In the genomic region with DNA sequence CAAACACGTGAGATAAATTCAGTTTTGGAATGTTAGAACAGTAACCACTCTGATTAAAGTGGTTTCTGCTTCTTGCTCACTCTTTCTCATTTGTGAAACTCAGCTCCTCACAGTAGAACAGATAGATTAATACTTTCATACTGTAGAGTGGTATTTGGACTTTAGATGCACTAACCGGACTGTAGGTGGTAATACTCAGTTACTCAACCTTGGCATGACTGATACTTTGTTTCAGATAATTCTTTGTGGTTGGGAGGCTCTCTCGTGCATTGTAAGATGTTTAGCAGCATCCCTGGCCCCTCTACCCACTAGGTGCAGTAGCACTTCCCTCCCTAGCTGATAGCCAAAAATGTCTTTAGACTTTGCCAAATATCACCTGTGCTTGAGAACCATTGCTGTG, we compare ENCODE assay signal across 10 cellular contexts. TPM values are rescaled to one million over a fixed set of nuclear protein-coding genes. Genes with fewer than 3 reads are reported as not detected.
A peak's percentile ranks its signal among the peaks of the same experiment; 100 is the strongest.
DNase-seq lines count a peak whose midpoint lies in the region; ATAC-seq, FAIRE-seq and TF ChIP-seq lines count a peak whose summit lies in the region.
"Had no signal": no experiment of that assay in that cellular context is flagged by ENCODE, and none has a peak within 500 bp of the region (broad histone marks: within the 10 kb centered on the region; RNA-seq: fewer than 3 reads in every experiment).

No MANE protein-coding gene starts in this region.

- H2AFZ ChIP-seq in MM.1S (ENCODE audit: low read length): no peak overlapping the region

- no peaks in the 10 kb centered on the region for H4K20me1 ChIP-seq in MM.1S (ENCODE audit: insufficient read depth, low read length)

- H3K27me3 ChIP-seq in MM.1S (replicated peaks; ENCODE audit: insufficient read depth, low read length): no peaks in the 10 kb centered on the region
- H3K27me3 ChIP-seq in CD4-positive, alpha-beta T cell (ENCODE audit: control insufficient read depth, insufficient read depth, low read length): no peaks in the 10 kb centered on the region

- no peak for TF ChIP-seq CTCF in MM.1S (IDR thresholded peaks at IDR 0.05; ENCODE audit: low read length)
- no peak for TF ChIP-seq CTCF in CD4-positive, alpha-beta T cell (IDR thresholded peaks at IDR 0.05)

- H3K9me2 ChIP-seq in MM.1S (replicated peaks; ENCODE audit: insufficient read depth, low read length): no peaks in the 10 kb centered on the region

- H3K4me1 ChIP-seq in MM.1S (ENCODE audit: low read length): peaks cover 6% of the 10 kb centered on the region; the same call in 1 of the 2 replicates

- no peak overlapping the region for H3K9ac ChIP-seq in MM.1S (ENCODE audit: low read length)

- no peaks in the 10 kb centered on the region for H3K79me2 ChIP-seq in MM.1S (ENCODE audit: low read length)

- peak overlapping the region; percentile 31 to 60 for H3K4me3 Mint-ChIP-seq in activated T-cell treated with anti-CD3 and anti-CD28 coated beads, Interleukin-2, amount 50 U/mL, for 72 hours
- H3K4me3 Mint-ChIP-seq in stimulated activated memory B cell treated with anti-CD40 and anti-IgM and Interleukin-4, amounts not matched to agents 10 μg/mL and 1 μg/mL and 100 μg/mL, for 72 hours: no peak overlapping the region
- H3K4me3 Mint-ChIP-seq in CD4-positive, alpha-beta T cell: no peak overlapping the region

- peak in 1 of 2 donors; percentile 6 for DNase-seq in activated T-cell treated with anti-CD3 and anti-CD28 coated beads, Interleukin-2, amount 50 U/mL, for 72 hours
- no peak for DNase-seq in activated T-cell treated with anti-CD3 and anti-CD28 coated beads, Interleukin-2, amount 50 U/mL, for 48 hours
- DNase-seq in H54 (ENCODE audit: insufficient read length, low spot score) (no peak), MM.1S (peak; percentile 15), NOMO-1 (lab: John Stamatoyannopoulos, UW; ENCODE audit: unreplicated experiment in 2 of 2) (no peak)
- DNase-seq in activated effector memory CD4-positive, alpha-beta T cell treated with anti-CD3 and anti-CD28 coated beads, Interleukin-2, amount 50 U/mL, for 16 hours: no peak
- DNase-seq in CD4-positive, alpha-beta T cell: no peak
- DNase-seq: AML-193, NCI-H1092 treated with DMSO at 0.1 percent for 48 hours had no signal

- H3K9me3 Mint-ChIP-seq in activated T-cell treated with anti-CD3 and anti-CD28 coated beads, Interleukin-2, amount 50 U/mL, for 72 hours: no peaks in the 10 kb centered on the region
- H3K9me3 Mint-ChIP-seq in stimulated activated memory B cell treated with anti-CD40 and anti-IgM and Interleukin-4, amounts not matched to agents 10 μg/mL and 1 μg/mL and 100 μg/mL, for 72 hours: no peaks in the 10 kb centered on the region
- no peaks in the 10 kb centered on the region for H3K9me3 Mint-ChIP-seq in CD4-positive, alpha-beta T cell

- no peak for TF ChIP-seq POLR2A in H54 (IDR thresholded peaks at IDR 0.05; ENCODE audit: low read depth, low read length)

- peaks cover 19% of the 10 kb centered on the region for H3K4me1 Mint-ChIP-seq in activated T-cell treated with anti-CD3 and anti-CD28 coated beads, Interleukin-2, amount 50 U/mL, for 72 hours (ENCODE audit: low read depth)
- H3K4me1 Mint-ChIP-seq in stimulated activated memory B cell treated with anti-CD40 and anti-IgM and Interleukin-4, amounts not matched to agents 10 μg/mL and 1 μg/mL and 100 μg/mL, for 72 hours: peaks cover 13% of the 10 kb centered on the region
- H3K4me1 Mint-ChIP-seq in CD4-positive, alpha-beta T cell (ENCODE audit: low read depth): peaks cover 13% of the 10 kb centered on the region

- peak; percentile 89 for FAIRE-seq in H54 (lab: Jason Lieb, UNC)

- H3K27me3 Mint-ChIP-seq in activated T-cell treated with anti-CD3 and anti-CD28 coated beads, Interleukin-2, amount 50 U/mL, for 72 hours (ENCODE audit: low read depth): no peaks in the 10 kb centered on the region
- no peaks in the 10 kb centered on the region for H3K27me3 Mint-ChIP-seq in stimulated activated memory B cell treated with anti-CD40 and anti-IgM and Interleukin-4, amounts not matched to agents 10 μg/mL and 1 μg/mL and 100 μg/mL, for 72 hours
- H3K27me3 Mint-ChIP-seq in CD4-positive, alpha-beta T cell: no peaks in the 10 kb centered on the region

- POLR2A ChIA-PET in CD4-positive, alpha-beta T cell (lab: Charles Lee): interaction anchor here (0.6 kb wide), 1 partner anchor 50 kb away, joined by 3 read pairs; no protein-coding TSS in a partner anchor

- intact Hi-C loops in CD4-positive, alpha-beta T cell (cut with DNase I, micrococcal nuclease): no loop called here

- no peaks in the 10 kb centered on the region for H3F3A ChIP-seq in MM.1S (ENCODE audit: insufficient read depth, low read length)

- H3K27ac ChIP-seq in MM.1S (ENCODE audit: low read length): no peak overlapping the region; the same call in 1 of the 2 replicates
- no peak overlapping the region for H3K27ac ChIP-seq in CD4-positive, alpha-beta T cell (ENCODE audit: low read depth, low read length)

- H3K9me3 ChIP-seq in MM.1S (replicated peaks; ENCODE audit: insufficient read depth, low read length): no peaks in the 10 kb centered on the region
- H3K9me3 ChIP-seq in CD4-positive, alpha-beta T cell (ENCODE audit: control insufficient read depth, low read length): no peaks in the 10 kb centered on the region

- H3K36me3 ChIP-seq in MM.1S (replicated peaks; ENCODE audit: insufficient read depth, low read length): no peaks in the 10 kb centered on the region

- no peak overlapping the region for H3K4me2 ChIP-seq in MM.1S (ENCODE audit: low read depth, low read length)

- ATAC-seq in activated T-cell treated with anti-CD3 and anti-CD28 coated beads, Interleukin-2, amount 50 U/mL, for 72 hours (replicated peaks in 1 of 2): peak; percentile 86 to 88
- peak; percentile 79 for ATAC-seq in stimulated activated memory B cell treated with anti-CD40 and anti-IgM and Interleukin-4, amounts not matched to agents 10 μg/mL and 1 μg/mL and 100 μg/mL, for 72 hours
- no peak for ATAC-seq in CD4-positive, alpha-beta T cell (ENCODE audit: poor library complexity)

- H3K27ac Mint-ChIP-seq in activated T-cell treated with anti-CD3 and anti-CD28 coated beads, Interleukin-2, amount 50 U/mL, for 72 hours: no peak overlapping the region
- H3K27ac Mint-ChIP-seq in stimulated activated memory B cell treated with anti-CD40 and anti-IgM and Interleukin-4, amounts not matched to agents 10 μg/mL and 1 μg/mL and 100 μg/mL, for 72 hours: no peak overlapping the region
- H3K27ac Mint-ChIP-seq in CD4-positive, alpha-beta T cell: no peak overlapping the region

- no peaks in the 10 kb centered on the region for H3K36me3 Mint-ChIP-seq in activated T-cell treated with anti-CD3 and anti-CD28 coated beads, Interleukin-2, amount 50 U/mL, for 72 hours (ENCODE audit: insufficient read depth in 2 of 2)
- peaks cover 8% of the 10 kb centered on the region for H3K36me3 Mint-ChIP-seq in stimulated activated memory B cell treated with anti-CD40 and anti-IgM and Interleukin-4, amounts not matched to agents 10 μg/mL and 1 μg/mL and 100 μg/mL, for 72 hours
- H3K36me3 Mint-ChIP-seq in CD4-positive, alpha-beta T cell (ENCODE audit: low read depth): peaks cover 2% of the 10 kb centered on the region

- CTCF ChIA-PET in CD4-positive, alpha-beta T cell (lab: Charles Lee): interaction anchor here (1.9 kb wide), 1 partner anchor 10 kb away, joined by 5 read pairs; no protein-coding TSS in a partner anchor

- no peak overlapping the region for H3K4me3 ChIP-seq in MM.1S (ENCODE audit: low read length)

RNA-seq across cellular contexts. Expression of gene MCU, which starts 37.6 kb away (rescaled TPM):
- 10 to 100 TPM; 16.3 to 18.9 TPM for total RNA-seq in activated T-cell treated with anti-CD3 and anti-CD28 coated beads, Interleukin-2, amount 50 U/mL, for 72 hours
- 10 to 100 TPM; 10.3 to 12.0 TPM for total RNA-seq in CD4-positive, alpha-beta T cell

Comparison
In these comparisons a context has a peak if more than half of its experiments do, and no peak if none do; other contexts are left out.
1. H3K4me3 Mint-ChIP-seq: peak in activated T-cell treated with anti-CD3 and anti-CD28 coated beads, Interleukin-2, amount 50 U/mL, for 72 hours (2 of 2); none in stimulated activated memory B cell treated with anti-CD40 and anti-IgM and Interleukin-4, amounts not matched to agents 10 μg/mL and 1 μg/mL and 100 μg/mL, for 72 hours (single experiment) and CD4-positive, alpha-beta T cell (single experiment).